In the genomic region with DNA sequence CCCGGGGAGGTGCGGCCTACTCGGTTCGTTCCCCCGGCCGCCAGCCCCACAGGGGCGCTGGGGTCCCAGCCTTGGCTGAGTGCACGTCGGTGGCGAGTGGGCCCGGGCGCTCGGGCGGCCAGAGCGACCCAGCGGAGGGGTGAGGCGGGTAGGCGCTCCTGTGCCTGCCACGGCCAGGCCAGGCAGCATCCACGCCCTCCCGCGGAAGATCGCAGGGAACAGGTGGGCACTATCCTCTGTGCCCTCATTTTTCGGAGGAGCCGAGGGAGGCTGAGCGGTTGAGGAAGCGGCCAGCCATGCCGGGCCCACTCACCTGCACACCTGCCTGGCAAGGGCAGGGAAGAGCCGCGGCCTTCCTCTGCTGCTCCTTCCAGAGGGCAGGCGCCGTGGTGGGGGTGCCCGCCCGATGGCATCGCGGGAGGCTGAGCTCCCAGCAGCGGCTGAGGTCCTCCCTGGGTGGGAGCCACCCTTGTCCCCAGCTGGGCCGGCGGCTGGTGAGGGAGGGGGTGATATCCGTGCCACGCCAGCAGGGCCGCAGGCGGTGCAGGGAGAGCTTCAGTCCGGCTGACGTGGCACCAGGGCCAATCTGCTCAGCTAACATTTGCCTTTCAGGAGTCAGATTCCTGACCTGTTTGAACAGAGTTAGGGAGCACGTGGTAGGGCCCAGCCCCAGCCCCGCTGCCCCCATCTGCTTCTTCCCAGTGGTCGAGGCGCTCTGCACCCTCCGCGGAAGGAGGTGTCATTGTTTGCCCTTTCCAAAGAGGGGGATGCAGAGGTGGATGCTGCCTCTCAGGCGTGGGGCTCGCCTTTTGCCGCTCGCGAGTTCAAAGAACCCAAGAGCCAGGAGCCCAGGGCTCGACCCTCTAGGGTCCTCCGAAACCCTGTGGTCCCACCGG, we compare ENCODE assay signal across 8 cellular contexts. TPM values are rescaled to one million over a fixed set of nuclear protein-coding genes. Genes with fewer than 3 reads are reported as not detected.
DNase-seq lines count a peak whose midpoint lies in the region; ATAC-seq and TF ChIP-seq lines count a peak whose summit lies in the region.

No MANE protein-coding gene starts in this region.

- no peak overlapping the region for H2AFZ ChIP-seq in OCI-LY1 (ENCODE audit: low read length)

- no peak overlapping the region for H2BK5ac ChIP-seq in mesendoderm (ENCODE audit: low read length)

- TF ChIP-seq CTCF in OCI-LY1 (IDR thresholded peaks at IDR 0.05; ENCODE audit: low read length), result no peak

- H3K4ac ChIP-seq in mesendoderm (ENCODE audit: low read depth, low read length), result no peak overlapping the region

- H3K27me3 ChIP-seq in OCI-LY1 (ENCODE audit: insufficient read depth, low read length) (no peaks in the 10 kb centered on the region), mesendoderm (ENCODE audit: insufficient read depth, low read length, poor library complexity) (no peaks in the 10 kb centered on the region)

- H3K23ac ChIP-seq in mesendoderm (ENCODE audit: low read length), result no peak overlapping the region

- peak overlapping the region; percentile 19 for H3K18ac ChIP-seq in mesendoderm (ENCODE audit: low read length)

- H3K4me1 Mint-ChIP-seq in central memory CD8-positive, alpha-beta T cell, result peaks cover 29% of the 10 kb centered on the region

- CTCF ChIA-PET in HEK293T (lab: Yijun Ruan, JAX), result interaction anchor here (0.7 to 2.8 kb wide), 6 partner anchors 26 to 187 kb away, joined by 3 to 13 read pairs (median 3); no protein-coding TSS in a partner anchor

- H3K9me3 Mint-ChIP-seq in central memory CD8-positive, alpha-beta T cell, result no peaks in the 10 kb centered on the region

- H3K79me2 ChIP-seq in OCI-LY1 (ENCODE audit: insufficient read depth, low read length), result peaks cover 25% of the 10 kb centered on the region
- peaks cover 29% of the 10 kb centered on the region for H3K79me2 ChIP-seq in mesendoderm (ENCODE audit: control insufficient read depth, insufficient read depth, low read length)

- DNase-seq in SIG-M5 treated with dmso at 0.1 percent for 504 hours (lab: John Stamatoyannopoulos, UW; ENCODE audit: unreplicated experiment), result peak; percentile 10
- no peak for DNase-seq in SIG-M5 (lab: John Stamatoyannopoulos, UW)
- DNase-seq in central memory CD8-positive, alpha-beta T cell (ENCODE audit: low spot score in 2 of 2), result peak; percentile 16 to 30
- no peak for DNase-seq in mesendoderm
- no peak for DNase-seq in HEK293T (ENCODE audit: extremely low spot score)

- peak overlapping the region; percentile 76; the same call in 1 of the 2 replicates for H3K9ac ChIP-seq in OCI-LY1 (ENCODE audit: low read length)
- H3K9ac ChIP-seq in mesendoderm (ENCODE audit: low read length), result peak overlapping the region; percentile 69

- H3K36me3 Mint-ChIP-seq in central memory CD8-positive, alpha-beta T cell (ENCODE audit: insufficient read depth), result peaks cover 26% of the 10 kb centered on the region

- no peak overlapping the region for H4K5ac ChIP-seq in mesendoderm (ENCODE audit: low read length)

- ATAC-seq in central memory CD8-positive, alpha-beta T cell (replicated peaks; ENCODE audit: extremely low read depth, poor library complexity, severe bottlenecking), result no peak
- ATAC-seq in HG03520 (IDR thresholded peaks at IDR 0.05; ENCODE audit: unreplicated experiment) (no peak), GM21723 (IDR thresholded peaks at IDR 0.05; ENCODE audit: unreplicated experiment) (no peak)

- H2AK5ac ChIP-seq in mesendoderm (ENCODE audit: low read length), result no peak overlapping the region

- no peaks in the 10 kb centered on the region for H4K20me1 ChIP-seq in OCI-LY1 (ENCODE audit: insufficient read depth, low read length)

- H3K9me3 ChIP-seq in OCI-LY1 (ENCODE audit: low read length), result no peaks in the 10 kb centered on the region

- H4K8ac ChIP-seq in mesendoderm (ENCODE audit: low read depth, low read length), result no peak overlapping the region

- H3K4me3 Mint-ChIP-seq in central memory CD8-positive, alpha-beta T cell, result peak overlapping the region; percentile 51

- H3K27ac Mint-ChIP-seq in central memory CD8-positive, alpha-beta T cell (ENCODE audit: low read depth), result no peak overlapping the region

- no peaks in the 10 kb centered on the region for H3K9me2 ChIP-seq in OCI-LY1 (ENCODE audit: low read depth, low read length)

- peaks cover 2% of the 10 kb centered on the region for H3K79me1 ChIP-seq in mesendoderm (ENCODE audit: low read length)

- H3F3A ChIP-seq in OCI-LY1 (ENCODE audit: insufficient read depth, low read length), result no peaks in the 10 kb centered on the region

- no peak overlapping the region for H2BK15ac ChIP-seq in mesendoderm (replicated peaks; ENCODE audit: low read depth)

- POLR2A ChIA-PET in HEK293T (lab: Yijun Ruan, JAX), result interaction anchor here (0.6 to 1.3 kb wide), 6 partner anchors 12 to 229 kb away, joined by 3 to 4 read pairs (median 3); partner anchors contain the start of gene DNLZ

- H3K27me3 Mint-ChIP-seq in central memory CD8-positive, alpha-beta T cell, result no peaks in the 10 kb centered on the region

- peak overlapping the region; percentile 76 for H3K4me2 ChIP-seq in OCI-LY1 (ENCODE audit: low read length)
- peak overlapping the region; percentile 52 for H3K4me2 ChIP-seq in mesendoderm (ENCODE audit: low read length)

- H3K4me3 ChIP-seq in OCI-LY1 (ENCODE audit: low read depth, low read length, poor library complexity, severe bottlenecking) (peak overlapping the region; percentile 60), mesendoderm (ENCODE audit: low read length) (no peak overlapping the region)

- peak overlapping the region; percentile 89 for H3K56ac ChIP-seq in mesendoderm (ENCODE audit: low read length)

- no CpG with 5 or more reads among the region's 59 CpGs for WGBS in mesendoderm (ENCODE audit: extremely low coverage, insufficient coverage, low lambda C conversion rate)

- no peaks in the 10 kb centered on the region for H3K36me3 ChIP-seq in OCI-LY1 (ENCODE audit: insufficient read depth, low read length)
- H3K36me3 ChIP-seq in mesendoderm (ENCODE audit: control insufficient read depth, insufficient read depth, low read length), result peaks cover 1% of the 10 kb centered on the region

- H3K4me1 ChIP-seq in OCI-LY1 (ENCODE audit: insufficient read depth, low read length, severe bottlenecking) (peaks cover 15% of the 10 kb centered on the region), mesendoderm (ENCODE audit: control insufficient read depth, low read depth, low read length) (peaks cover 2% of the 10 kb centered on the region)

- H3K27ac ChIP-seq in OCI-LY1 (ENCODE audit: low read depth, low read length, poor library complexity, severe bottlenecking) (no peak overlapping the region), mesendoderm (ENCODE audit: low read depth, low read length) (no peak overlapping the region)

- H2BK120ac ChIP-seq in mesendoderm (ENCODE audit: low read depth, low read length), result no peak overlapping the region

TF ChIP-seq in HEK293T, 16 proteins besides CTCF, POLR2A, EP300 and RAD21:
- no peak for TF ChIP-seq ELF4 (IDR thresholded peaks at IDR 0.05)
- TF ChIP-seq FOXM1 (IDR thresholded peaks at IDR 0.05; ENCODE audit: borderline replicate concordance), result no peak

RNA-seq across cellular contexts. Expression of gene SEC16A, which starts 1.6 kb away (rescaled TPM):
- polyA plus RNA-seq in mesendoderm (2013, experiment 1 of 2), result 23.8 TPM
- 22.3 TPM for polyA plus RNA-seq in mesendoderm (2013, experiment 2 of 2)

RNA-seq across cellular contexts. Expression of gene INPP5E, which starts 44.8 kb away (rescaled TPM):
- 7.3 TPM for polyA plus RNA-seq in mesendoderm (2013, experiment 1 of 2)
- polyA plus RNA-seq in mesendoderm (2013, experiment 2 of 2), result 7.3 TPM

Comparison
In these comparisons a context has a peak if more than half of its experiments do, and no peak if none do; other contexts are left out.
1. DNase-seq: peak in SIG-M5 treated with dmso at 0.1 percent for 504 hours (single experiment) and central memory CD8-positive, alpha-beta T cell (2 of 2); none in SIG-M5 (single experiment), mesendoderm (single experiment) and HEK293T (single experiment).